1 cellular context compared by ENCODE assay signal in the genomic region with DNA sequence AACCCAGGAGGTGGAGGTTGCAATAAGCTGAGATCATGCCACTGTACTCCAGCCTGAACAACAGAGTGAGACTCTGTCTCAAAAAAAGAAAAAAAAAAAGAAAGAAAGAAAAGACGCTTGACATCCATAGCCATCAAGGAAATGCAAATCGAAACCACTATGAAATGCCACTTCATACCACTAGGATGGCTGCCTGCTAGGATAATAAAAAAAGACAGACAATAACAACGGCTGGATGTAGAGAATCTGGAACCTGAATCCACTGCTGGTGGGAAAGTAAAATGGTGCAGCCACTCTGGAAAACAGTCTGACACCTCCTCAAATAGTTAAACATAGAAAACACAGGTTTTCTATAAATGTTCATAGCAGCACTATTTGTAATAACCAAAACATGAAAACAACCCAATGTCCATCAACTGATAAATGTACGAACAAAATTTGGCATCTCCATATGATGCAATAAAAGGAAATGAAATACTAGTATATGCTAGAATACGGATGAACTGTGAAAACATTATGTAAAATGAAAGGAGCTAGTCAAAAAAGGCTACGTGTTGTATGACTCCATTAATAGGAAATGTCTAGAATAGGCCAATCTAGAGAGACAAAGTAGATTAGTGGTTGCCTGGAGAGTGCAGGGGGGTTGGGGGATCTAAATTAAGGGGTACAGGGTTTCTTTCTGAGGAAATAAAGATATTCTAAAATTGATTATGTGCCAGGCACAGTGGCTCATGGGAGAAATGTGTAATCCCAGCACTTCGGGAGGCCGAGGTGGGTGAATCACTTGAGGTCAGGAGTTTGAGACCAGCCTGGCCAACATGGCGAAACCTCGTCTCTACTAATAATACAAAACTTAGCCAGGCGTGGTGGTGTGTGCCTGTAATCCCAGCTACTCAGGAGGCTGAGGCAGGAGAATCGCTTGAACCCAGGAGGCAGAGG.
TF ChIP-seq lines count a peak whose summit lies in the region.

No MANE protein-coding gene starts in this region.

TF ChIP-seq in endothelial cell of umbilical vein, 7 proteins besides CTCF, POLR2A, EP300 and RAD21:
- TF ChIP-seq FOS (IDR thresholded peaks at IDR 0.05; ENCODE audit: borderline replicate concordance, insufficient read depth, low read length) (no peak), MYC (IDR thresholded peaks at IDR 0.05; ENCODE audit: low read depth, low read length) (no peak), MAX (IDR thresholded peaks at IDR 0.05; ENCODE audit: insufficient read depth, insufficient read length) (no peak), EZH2 (IDR thresholded peaks at IDR 0.05; ENCODE audit: borderline replicate concordance, low read depth, low read length, severe bottlenecking) (no peak), GATA2 (IDR thresholded peaks at IDR 0.05; ENCODE audit: insufficient read depth, insufficient read length, low read depth, low read length) (no peak), POLR2AphosphoS5 (IDR thresholded peaks at IDR 0.05; ENCODE audit: insufficient read depth, low read depth, low read length) (no peak), JUN (IDR thresholded peaks at IDR 0.05; ENCODE audit: borderline replicate concordance, insufficient read depth, insufficient read length, low read depth) (no peak)
